Comparison of ENCODE assay signal across 1 cellular context in genomic region chr14:68823434-68824206, GRCh38.
TF ChIP-seq lines count a peak whose summit lies in the region.

No MANE protein-coding gene starts in this region.

TF ChIP-seq in HepG2, 621 proteins besides CTCF, POLR2A, EP300 and RAD21 (continued from another document and continues in another):
- TF ChIP-seq CBFB (CRISPR knock-in tag; IDR thresholded peaks at IDR 0.05), result peak; percentile 48; the same call in 1 of the 2 replicates
- no peak for TF ChIP-seq SMYD3 (CRISPR knock-in tag; IDR thresholded peaks at IDR 0.05)
- TF ChIP-seq NBN (conservative IDR thresholded peaks at IDR 0.05), result no peak
- 0 out of 2 replicates have a peak, but pooled peaks have one; percentile 17 for TF ChIP-seq ZNF552 (CRISPR knock-in tag; IDR thresholded peaks at IDR 0.05; ENCODE audit: borderline replicate concordance)
- no peak for TF ChIP-seq ZBTB42 (CRISPR knock-in tag; IDR thresholded peaks at IDR 0.05)
- no peak for TF ChIP-seq ZFP36L2 (CRISPR knock-in tag; IDR thresholded peaks at IDR 0.05)
- peak; percentile 67; the same call in 1 of the 2 replicates for TF ChIP-seq NR2C2 (CRISPR knock-in tag; IDR thresholded peaks at IDR 0.05; ENCODE audit: borderline replicate concordance)
- TF ChIP-seq, protein P1, sequence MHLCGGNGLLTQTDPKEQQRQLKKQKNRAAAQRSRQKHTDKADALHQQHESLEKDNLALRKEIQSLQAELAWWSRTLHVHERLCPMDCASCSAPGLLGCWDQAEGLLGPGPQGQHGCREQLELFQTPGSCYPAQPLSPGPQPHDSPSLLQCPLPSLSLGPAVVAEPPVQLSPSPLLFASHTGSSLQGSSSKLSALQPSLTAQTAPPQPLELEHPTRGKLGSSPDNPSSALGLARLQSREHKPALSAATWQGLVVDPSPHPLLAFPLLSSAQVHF (CRISPR knock-in tag; IDR thresholded peaks at IDR 0.05), result no peak
- TF ChIP-seq, protein P2, sequence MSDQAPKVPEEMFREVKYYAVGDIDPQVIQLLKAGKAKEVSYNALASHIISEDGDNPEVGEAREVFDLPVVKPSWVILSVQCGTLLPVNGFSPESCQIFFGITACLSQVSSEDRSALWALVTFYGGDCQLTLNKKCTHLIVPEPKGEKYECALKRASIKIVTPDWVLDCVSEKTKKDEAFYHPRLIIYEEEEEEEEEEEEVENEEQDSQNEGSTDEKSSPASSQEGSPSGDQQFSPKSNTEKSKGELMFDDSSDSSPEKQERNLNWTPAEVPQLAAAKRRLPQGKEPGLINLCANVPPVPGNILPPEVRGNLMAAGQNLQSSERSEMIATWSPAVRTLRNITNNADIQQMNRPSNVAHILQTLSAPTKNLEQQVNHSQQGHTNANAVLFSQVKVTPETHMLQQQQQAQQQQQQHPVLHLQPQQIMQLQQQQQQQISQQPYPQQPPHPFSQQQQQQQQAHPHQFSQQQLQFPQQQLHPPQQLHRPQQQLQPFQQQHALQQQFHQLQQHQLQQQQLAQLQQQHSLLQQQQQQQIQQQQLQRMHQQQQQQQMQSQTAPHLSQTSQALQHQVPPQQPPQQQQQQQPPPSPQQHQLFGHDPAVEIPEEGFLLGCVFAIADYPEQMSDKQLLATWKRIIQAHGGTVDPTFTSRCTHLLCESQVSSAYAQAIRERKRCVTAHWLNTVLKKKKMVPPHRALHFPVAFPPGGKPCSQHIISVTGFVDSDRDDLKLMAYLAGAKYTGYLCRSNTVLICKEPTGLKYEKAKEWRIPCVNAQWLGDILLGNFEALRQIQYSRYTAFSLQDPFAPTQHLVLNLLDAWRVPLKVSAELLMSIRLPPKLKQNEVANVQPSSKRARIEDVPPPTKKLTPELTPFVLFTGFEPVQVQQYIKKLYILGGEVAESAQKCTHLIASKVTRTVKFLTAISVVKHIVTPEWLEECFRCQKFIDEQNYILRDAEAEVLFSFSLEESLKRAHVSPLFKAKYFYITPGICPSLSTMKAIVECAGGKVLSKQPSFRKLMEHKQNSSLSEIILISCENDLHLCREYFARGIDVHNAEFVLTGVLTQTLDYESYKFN (CRISPR knock-in tag; conservative IDR thresholded peaks at IDR 0.05), result peak; percentile 92
- no peak for TF ChIP-seq NFAT5 (CRISPR knock-in tag; IDR thresholded peaks at IDR 0.05)
- peak; percentile 73; the same call in 1 of the 2 replicates for TF ChIP-seq AHDC1 (CRISPR knock-in tag; IDR thresholded peaks at IDR 0.05; ENCODE audit: borderline replicate concordance)
- TF ChIP-seq ZKSCAN1 (IDR thresholded peaks at IDR 0.05; ENCODE audit: low read length), result no peak
- TF ChIP-seq, protein P3, sequence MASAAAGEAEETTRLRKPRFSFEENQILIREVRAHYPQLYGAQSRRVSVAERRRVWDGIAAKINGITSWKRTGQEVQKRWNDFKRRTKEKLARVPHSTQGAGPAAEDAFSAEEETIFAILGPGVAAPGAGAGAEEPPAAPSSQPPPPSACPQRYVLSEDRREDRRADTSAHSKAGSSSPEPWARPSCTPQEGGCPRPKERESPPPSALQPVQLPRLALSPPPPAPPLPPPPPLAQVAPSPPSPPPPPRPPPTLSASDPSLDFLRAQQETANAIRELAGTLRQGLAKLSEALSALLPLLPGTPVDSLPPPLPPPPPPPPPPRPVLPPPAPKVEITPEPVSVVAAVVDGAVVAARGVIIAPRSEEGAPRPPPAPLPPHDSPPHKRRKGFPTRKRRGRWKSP (CRISPR knock-in tag; IDR thresholded peaks at IDR 0.05), result no peak
- TF ChIP-seq MAFG (CRISPR knock-in tag; IDR thresholded peaks at IDR 0.05), result no peak
- TF ChIP-seq HMG20A (CRISPR knock-in tag; IDR thresholded peaks at IDR 0.05; ENCODE audit: borderline replicate concordance), result peak; percentile 31; the same call in 1 of the 2 replicates
- 0 out of 2 replicates have a peak, but pooled peaks have one; percentile 26 for TF ChIP-seq NFYC (CRISPR knock-in tag; IDR thresholded peaks at IDR 0.05)
- no peak for TF ChIP-seq ZFP36 (IDR thresholded peaks at IDR 0.05; ENCODE audit: borderline replicate concordance, low read depth, low read length, partially characterized antibody)
- no peak for TF ChIP-seq ZMYM2 (CRISPR knock-in tag; IDR thresholded peaks at IDR 0.05)
- no peak for TF ChIP-seq ZNF512 (CRISPR knock-in tag; IDR thresholded peaks at IDR 0.05)
- no peak for TF ChIP-seq NAIF1 (CRISPR knock-in tag; IDR thresholded peaks at IDR 0.05; ENCODE audit: borderline replicate concordance)
- peak; percentile 70 for TF ChIP-seq SALL1 (CRISPR knock-in tag; IDR thresholded peaks at IDR 0.05)
- no peak for TF ChIP-seq ZKSCAN8 (CRISPR knock-in tag; IDR thresholded peaks at IDR 0.05; ENCODE audit: borderline replicate concordance)
- TF ChIP-seq EZH2 (conservative IDR thresholded peaks at IDR 0.05; ENCODE audit: low read depth, low read length), result no peak
- TF ChIP-seq, protein P4, sequence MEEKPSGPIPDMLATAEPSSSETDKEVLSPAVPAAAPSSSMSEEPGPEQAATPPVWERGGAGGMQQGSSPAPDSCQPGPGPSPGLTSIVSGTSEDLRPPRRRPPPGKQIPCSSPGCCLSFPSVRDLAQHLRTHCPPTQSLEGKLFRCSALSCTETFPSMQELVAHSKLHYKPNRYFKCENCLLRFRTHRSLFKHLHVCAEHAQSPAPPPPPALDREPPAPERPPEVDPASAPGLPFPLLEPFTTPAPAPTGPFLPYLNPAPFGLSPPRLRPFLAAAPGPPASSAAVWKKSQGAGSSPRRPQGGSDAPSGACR (CRISPR knock-in tag; IDR thresholded peaks at IDR 0.05), result no peak
- TF ChIP-seq NFIC (IDR thresholded peaks at IDR 0.05; ENCODE audit: low read length), result no peak; the same call in 1 of the 2 replicates
- no peak for TF ChIP-seq ZNF329 (CRISPR knock-in tag; IDR thresholded peaks at IDR 0.05; ENCODE audit: low read depth)
- TF ChIP-seq KLF16 (CRISPR knock-in tag; IDR thresholded peaks at IDR 0.05), result peak in 1 of 2 experiments; percentile 66; a peak in 1 of 4 replicates
- TF ChIP-seq MYNN (CRISPR knock-in tag; IDR thresholded peaks at IDR 0.05; ENCODE audit: low read depth), result no peak
- peak; percentile 55; the same call in 1 of the 2 replicates for TF ChIP-seq ZNF451 (CRISPR knock-in tag; IDR thresholded peaks at IDR 0.05)
- TF ChIP-seq ZBTB7B (CRISPR knock-in tag; IDR thresholded peaks at IDR 0.05), result peak; percentile 87
- TF ChIP-seq REL (CRISPR knock-in tag; conservative IDR thresholded peaks at IDR 0.05), result no peak
- no peak for TF ChIP-seq POLR2AphosphoS5 (IDR thresholded peaks at IDR 0.05; ENCODE audit: low read depth, low read length)
- TF ChIP-seq MXD4 (CRISPR knock-in tag; IDR thresholded peaks at IDR 0.05), result no peak
- TF ChIP-seq ELF3 (CRISPR knock-in tag; IDR thresholded peaks at IDR 0.05), result peak; percentile 75
- no peak for TF ChIP-seq ATRX (CRISPR knock-in tag; IDR thresholded peaks at IDR 0.05; ENCODE audit: borderline replicate concordance)
- TF ChIP-seq SRY (CRISPR knock-in tag; IDR thresholded peaks at IDR 0.05), result no peak
- no peak for TF ChIP-seq MAFK (conservative IDR thresholded peaks at IDR 0.05 in 1 of 2, IDR thresholded peaks at IDR 0.05 in 1 of 2; ENCODE audit: low read length in 2 of 2)
- no peak for TF ChIP-seq ZBTB34 (CRISPR knock-in tag; IDR thresholded peaks at IDR 0.05)
- no peak for TF ChIP-seq ZMAT3 (CRISPR knock-in tag; conservative IDR thresholded peaks at IDR 0.05)
- TF ChIP-seq CREB1 (IDR thresholded peaks at IDR 0.05), result no peak
- TF ChIP-seq CREB1 (CRISPR knock-in tag; IDR thresholded peaks at IDR 0.05), result peak; percentile 80; the same call in 1 of the 2 replicates
- no peak for TF ChIP-seq ZNF12 (CRISPR knock-in tag; IDR thresholded peaks at IDR 0.05)
